1 cellular context compared by ENCODE assay signal in the genomic region with DNA sequence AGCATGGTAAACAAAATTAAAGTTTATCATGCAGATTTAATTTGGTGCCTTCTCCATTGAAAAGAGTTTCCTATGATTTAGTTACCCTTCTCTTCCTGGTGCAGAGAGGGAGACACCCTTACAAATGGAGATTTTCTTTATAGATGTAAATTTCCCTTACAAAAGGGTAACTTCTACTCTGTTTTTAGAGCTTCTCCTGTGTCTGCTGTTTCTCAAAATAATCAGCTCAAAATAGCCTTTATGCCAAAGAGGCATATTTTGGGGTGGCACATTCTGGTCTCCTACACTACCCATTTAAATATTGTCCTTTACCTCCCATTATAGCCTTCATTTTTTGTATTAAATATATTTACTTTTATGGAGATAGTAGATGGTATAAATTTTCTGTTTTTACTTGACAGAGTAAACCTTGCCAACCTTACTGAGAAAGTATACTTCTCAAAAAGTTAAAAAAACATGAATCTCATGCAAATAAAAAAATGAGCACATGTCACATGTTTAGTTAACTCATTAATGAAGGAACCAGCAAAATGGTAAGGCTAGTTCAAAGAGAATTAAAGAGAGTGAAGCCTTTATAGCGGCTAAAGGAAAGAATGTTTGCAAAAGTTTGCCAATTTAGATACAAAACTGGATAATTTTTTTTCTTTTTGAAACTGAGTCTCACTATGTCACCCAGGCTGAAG.
TF ChIP-seq lines count a peak whose summit lies in the region.

No MANE protein-coding gene starts in this region.

TF ChIP-seq in H1, 55 proteins besides CTCF, POLR2A, EP300 and RAD21:
- TF ChIP-seq NANOG (IDR thresholded peaks at IDR 0.05; ENCODE audit: insufficient read depth, low read depth, low read length, poor library complexity, severe bottlenecking) (no peak), SUZ12 (IDR thresholded peaks at IDR 0.05; ENCODE audit: low read length) (no peak), KDM5A (IDR thresholded peaks at IDR 0.05; ENCODE audit: low read length) (no peak), TAF1 (IDR thresholded peaks at IDR 0.05; ENCODE audit: low read depth, low read length) (no peak), POU5F1 (IDR thresholded peaks at IDR 0.05; ENCODE audit: low read depth, low read length) (no peak), KDM1A (IDR thresholded peaks at IDR 0.05; ENCODE audit: borderline replicate concordance, low read length) (peak; percentile 65), GTF2F1 (IDR thresholded peaks at IDR 0.05; ENCODE audit: borderline replicate concordance, low read depth, low read length) (no peak)
- TF ChIP-seq, protein P1, sequence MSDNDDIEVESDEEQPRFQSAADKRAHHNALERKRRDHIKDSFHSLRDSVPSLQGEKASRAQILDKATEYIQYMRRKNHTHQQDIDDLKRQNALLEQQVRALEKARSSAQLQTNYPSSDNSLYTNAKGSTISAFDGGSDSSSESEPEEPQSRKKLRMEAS (IDR thresholded peaks at IDR 0.05), result no peak
